15 cellular contexts compared by ENCODE assay signal in the genomic region with DNA sequence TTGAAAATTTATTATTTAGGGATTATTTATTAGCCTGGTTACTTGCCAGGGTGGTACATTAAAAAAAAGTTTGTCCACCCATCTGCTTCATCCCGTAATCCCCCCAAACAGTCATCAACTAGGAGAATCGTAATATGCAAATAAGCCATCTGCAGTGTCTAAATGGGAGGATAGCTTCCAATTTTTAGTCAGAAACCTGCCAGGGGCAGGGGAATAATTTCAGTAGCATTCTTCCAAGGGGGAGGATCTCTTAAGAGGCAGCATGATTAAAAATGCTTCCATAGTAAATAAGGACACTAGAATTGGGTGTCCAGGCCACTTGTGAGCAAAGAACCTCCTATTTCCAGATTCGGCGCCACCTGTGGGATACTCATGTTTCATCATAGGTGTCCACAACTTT. TPM values are rescaled to one million over a fixed set of nuclear protein-coding genes. Genes with fewer than 3 reads are reported as not detected.
DNase-seq lines count a peak whose midpoint lies in the region; ATAC-seq and TF ChIP-seq lines count a peak whose summit lies in the region.
"Had no signal": no experiment of that assay in that cellular context is flagged by ENCODE, and none has a peak within 500 bp of the region (broad histone marks: within the 10 kb centered on the region; RNA-seq: fewer than 3 reads in every experiment).

No MANE protein-coding gene starts in this region.

- peak; percentile 83 for DNase-seq in DMS 273 treated with DMSO at 0.1 percent for 48 hours (lab: John Stamatoyannopoulos, UW)
- DNase-seq in NCI-H1694 treated with DMSO at 0.1 percent for 48 hours (lab: John Stamatoyannopoulos, UW), result peak; percentile 46
- peak; percentile 40 for DNase-seq in NCI-H82 (lab: John Stamatoyannopoulos, UW)
- DNase-seq in cerebellum (ENCODE audit: low spot score), result peak; percentile 58
- DNase-seq in lower leg skin (ENCODE audit: low spot score in 2 of 2), result no peak
- DNase-seq: ACHN; CD4-positive, CD25-positive, alpha-beta regulatory T cell; DMS79; H7; IMR-90; KBM-7 had no signal

- TF ChIP-seq POLR2A in lower leg skin (IDR thresholded peaks at IDR 0.05), result no peak

- intact Hi-C loops in lower leg skin (cut with DNase I; ENCODE audit: low total_unique reads), result no loop called here

- ATAC-seq in GM19397 (IDR thresholded peaks at IDR 0.05; ENCODE audit: unreplicated experiment) (no peak), GM18868 (IDR thresholded peaks at IDR 0.05; ENCODE audit: unreplicated experiment) (no peak)

- no peak for TF ChIP-seq CTCF in lower leg skin (IDR thresholded peaks at IDR 0.05)

- 70 to 78% methylated on average over 4 of the region's 4 CpGs for WGBS in lower leg skin, 2 donors

- H3K4me3 ChIP-seq in lower leg skin (ENCODE audit: low read depth, poor library complexity, severe bottlenecking), result no peak overlapping the region
- H3K4me3 ChIP-seq: BLaER1 treated with 17β-estradiol and CSF1 and Interleukin-3, amounts not matched to agents 10 nM and 100 nM had no signal

RNA-seq across cellular contexts. Expression of a gene that starts 43.3 kb away (rescaled TPM):
- total RNA-seq in cerebellum, result 80.8 TPM
- total RNA-seq in lower leg skin, result not detected
- total RNA-seq: A172; CD4-positive, CD25-positive, alpha-beta regulatory T cell had no signal

Comparison
In these comparisons a context has a peak if more than half of its experiments do, and no peak if none do; other contexts are left out.
1. DNase-seq: peak in DMS 273 treated with DMSO at 0.1 percent for 48 hours (single experiment), NCI-H1694 treated with DMSO at 0.1 percent for 48 hours (single experiment), NCI-H82 (single experiment) and cerebellum (single experiment); none in lower leg skin (0 of 2).
2. RNA of a gene that starts 43.3 kb away (total RNA-seq): 80.8 TPM in cerebellum (single experiment); not detected in lower leg skin; every median in the first group is over 10 times any median in the second.